3 cellular contexts compared by ENCODE assay signal in the genomic region with DNA sequence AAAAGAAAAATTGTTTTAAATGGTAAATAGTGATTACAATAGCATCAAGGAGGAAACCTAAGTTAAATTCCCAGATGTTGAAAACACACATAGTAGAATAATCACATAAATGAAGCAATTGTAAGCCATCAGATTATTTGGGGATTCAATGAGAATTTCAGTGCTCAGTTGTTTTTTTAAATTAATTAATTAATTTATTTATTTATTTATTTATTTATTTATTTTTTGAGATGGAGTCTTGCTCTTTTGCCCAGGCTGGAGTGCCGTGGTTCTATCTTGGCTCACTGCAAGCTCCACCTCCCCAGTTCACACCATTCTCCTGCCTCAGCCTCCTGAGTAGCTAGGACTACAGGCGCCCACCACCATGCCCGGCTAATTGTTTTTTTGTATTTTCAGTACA.
DNase-seq lines count a peak whose midpoint lies in the region; ATAC-seq, FAIRE-seq and TF ChIP-seq lines count a peak whose summit lies in the region.
"Not testable (repeated sequence)": the region's sequence is repeated elsewhere in the genome, so short reads cannot be mapped to it uniquely, and the experiment has no call there.

No MANE protein-coding gene starts in this region.

- not testable (repeated sequence) for TF ChIP-seq EP300 in A549 (IDR thresholded peaks at IDR 0.05)

- not testable (repeated sequence) for H3K4me1 ChIP-seq in A549; HEK293 (ENCODE audit: control insufficient read depth, insufficient read depth, low read length)

- CTCF ChIA-PET in A549 (lab: Yijun Ruan, JAX); WTC11 (lab: Charles Lee): not testable (repeated sequence)
- CTCF ChIA-PET in HEK293 (lab: Yijun Ruan, JAX): interaction anchor here (0.7 kb wide), 1 partner anchor 565 kb away, joined by 4 read pairs; no protein-coding TSS in a partner anchor

- H3K27ac ChIP-seq in A549; HEK293 (ENCODE audit: extremely low read depth, low read depth, low read length): not testable (repeated sequence)

- not testable (repeated sequence) for H3K36me3 ChIP-seq in HEK293 (ENCODE audit: control insufficient read depth in 2 of 2, insufficient read depth in 1 of 2, low read length in 2 of 2)

- H3K27ac Mint-ChIP-seq in WTC11: not testable (repeated sequence)

- 47% methylated on average over 3 of the region's 3 CpGs for WGBS in A549 (ENCODE audit: missing lambda C conversion rate)

- FAIRE-seq in A549 (lab: Jason Lieb, UNC): not testable (repeated sequence)

- peaks cover 12% of the 10 kb centered on the region for H3K9me3 Mint-ChIP-seq in WTC11

- POLR2A ChIA-PET in A549 (lab: Yijun Ruan, JAX); HEK293 (lab: Yijun Ruan, JAX); WTC11 (lab: Charles Lee): not testable (repeated sequence)

- H3K36me3 Mint-ChIP-seq in WTC11: not testable (repeated sequence)

- TF ChIP-seq CTCF in A549 (IDR thresholded peaks at IDR 0.05); HEK293 (tag by site-specific recombination; IDR thresholded peaks at IDR 0.05); WTC11 (IDR thresholded peaks at IDR 0.05): not testable (repeated sequence)

- not testable (repeated sequence) for TF ChIP-seq POLR2A in A549 (IDR thresholded peaks at IDR 0.05; ENCODE audit: low read length)

- not testable (repeated sequence) for TF ChIP-seq RAD21 in A549 (conservative IDR thresholded peaks at IDR 0.05 in 1 of 2, IDR thresholded peaks at IDR 0.05 in 1 of 2)

- H3K4me3 ChIP-seq in A549; HEK293 (ENCODE audit: low read depth, low read length): not testable (repeated sequence)

- H3K27me3 Mint-ChIP-seq in WTC11 (ENCODE audit: low read depth): not testable (repeated sequence)

- ATAC-seq in A549, WTC11: not testable (repeated sequence)

- not testable (repeated sequence) for DNase-seq in A549 (ENCODE audit: low read depth in 1 of 2, low spot score in 1 of 2); WTC11 (ENCODE audit: low spot score)

- H3K4me1 Mint-ChIP-seq in WTC11: not testable (repeated sequence)

- H3K4me2 ChIP-seq in A549: not testable (repeated sequence)

- not testable (repeated sequence) for H3K4me3 Mint-ChIP-seq in WTC11

- not testable (repeated sequence) for H3K9me3 ChIP-seq in A549; HEK293 (ENCODE audit: control insufficient read depth, insufficient read depth, low read depth, low read length)

TF ChIP-seq in A549, 52 proteins besides CTCF, POLR2A, EP300 and RAD21:
- TF ChIP-seq ZC3H11A (IDR thresholded peaks at IDR 0.05): peak; percentile 38

TF ChIP-seq in HEK293, 187 proteins besides CTCF, POLR2A, EP300 and RAD21 (continues in another document):
- peak; percentile 40; the same call in 1 of the 2 replicates for TF ChIP-seq ZXDB (tag by site-specific recombination; IDR thresholded peaks at IDR 0.05)
- TF ChIP-seq ZNF555 (tag by site-specific recombination; conservative IDR thresholded peaks at IDR 0.05): peak; percentile 45
- peak; percentile 48 for TF ChIP-seq ZNF426 (tag by site-specific recombination; IDR thresholded peaks at IDR 0.05)
- peak; percentile 36; the same call in 1 of the 2 replicates for TF ChIP-seq ZNF623 (tag by site-specific recombination; IDR thresholded peaks at IDR 0.05)
- TF ChIP-seq, protein P1, sequence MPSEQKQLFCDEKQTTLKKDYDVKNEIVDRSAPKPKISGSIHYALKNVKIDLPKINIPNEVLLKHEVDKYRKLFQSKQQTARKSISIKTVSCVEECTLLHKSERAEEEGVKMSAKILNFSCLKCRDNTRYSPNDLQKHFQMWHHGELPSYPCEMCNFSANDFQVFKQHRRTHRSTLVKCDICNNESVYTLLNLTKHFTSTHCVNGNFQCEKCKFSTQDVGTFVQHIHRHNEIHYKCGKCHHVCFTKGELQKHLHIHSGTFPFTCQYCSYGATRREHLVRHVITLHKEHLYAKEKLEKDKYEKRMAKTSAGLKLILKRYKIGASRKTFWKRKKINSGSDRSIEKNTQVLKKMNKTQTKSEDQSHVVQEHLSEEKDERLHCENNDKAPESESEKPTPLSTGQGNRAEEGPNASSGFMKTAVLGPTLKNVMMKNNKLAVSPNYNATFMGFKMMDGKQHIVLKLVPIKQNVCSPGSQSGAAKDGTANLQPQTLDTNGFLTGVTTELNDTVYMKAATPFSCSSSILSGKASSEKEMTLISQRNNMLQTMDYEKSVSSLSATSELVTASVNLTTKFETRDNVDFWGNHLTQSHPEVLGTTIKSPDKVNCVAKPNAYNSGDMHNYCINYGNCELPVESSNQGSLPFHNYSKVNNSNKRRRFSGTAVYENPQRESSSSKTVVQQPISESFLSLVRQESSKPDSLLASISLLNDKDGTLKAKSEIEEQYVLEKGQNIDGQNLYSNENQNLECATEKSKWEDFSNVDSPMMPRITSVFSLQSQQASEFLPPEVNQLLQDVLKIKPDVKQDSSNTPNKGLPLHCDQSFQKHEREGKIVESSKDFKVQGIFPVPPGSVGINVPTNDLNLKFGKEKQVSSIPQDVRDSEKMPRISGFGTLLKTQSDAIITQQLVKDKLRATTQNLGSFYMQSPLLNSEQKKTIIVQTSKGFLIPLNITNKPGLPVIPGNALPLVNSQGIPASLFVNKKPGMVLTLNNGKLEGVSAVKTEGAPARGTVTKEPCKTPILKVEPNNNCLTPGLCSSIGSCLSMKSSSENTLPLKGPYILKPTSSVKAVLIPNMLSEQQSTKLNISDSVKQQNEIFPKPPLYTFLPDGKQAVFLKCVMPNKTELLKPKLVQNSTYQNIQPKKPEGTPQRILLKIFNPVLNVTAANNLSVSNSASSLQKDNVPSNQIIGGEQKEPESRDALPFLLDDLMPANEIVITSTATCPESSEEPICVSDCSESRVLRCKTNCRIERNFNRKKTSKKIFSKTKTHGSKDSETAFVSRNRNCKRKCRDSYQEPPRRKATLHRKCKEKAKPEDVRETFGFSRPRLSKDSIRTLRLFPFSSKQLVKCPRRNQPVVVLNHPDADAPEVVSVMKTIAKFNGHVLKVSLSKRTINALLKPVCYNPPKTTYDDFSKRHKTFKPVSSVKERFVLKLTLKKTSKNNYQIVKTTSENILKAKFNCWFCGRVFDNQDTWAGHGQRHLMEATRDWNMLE (tag by site-specific recombination; conservative IDR thresholded peaks at IDR 0.05; ENCODE audit: low read depth): peak; percentile 60

TF ChIP-seq in WTC11, 78 proteins besides CTCF, POLR2A, EP300 and RAD21:
- peak; percentile 36; the same call in 1 of the 2 replicates for TF ChIP-seq HMGA2 (CRISPR knock-in tag; IDR thresholded peaks at IDR 0.05)
TF ChIP-seq in WTC11: peak in this region for 1; not testable (repeated sequence) for 77.
